In the genomic region with DNA sequence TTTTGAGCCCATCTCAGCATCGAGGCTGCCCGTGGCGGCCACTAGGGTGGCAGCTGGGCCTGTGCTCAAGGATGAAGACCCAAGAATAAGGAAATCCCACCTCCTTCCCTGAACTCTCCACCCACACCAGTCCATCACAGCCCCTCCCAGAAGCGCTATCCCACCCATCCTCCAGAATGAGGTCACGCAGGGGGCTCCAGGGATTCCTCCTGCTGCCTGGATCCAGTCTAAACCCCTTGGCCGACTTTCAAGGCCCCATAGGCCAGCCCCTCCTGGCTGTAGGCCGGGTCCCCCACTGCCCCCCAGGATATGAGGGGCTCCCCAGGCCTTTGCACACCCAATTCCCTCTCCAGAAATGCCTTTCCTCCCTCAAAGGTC, we compare ENCODE assay signal across 14 cellular contexts. TPM values are rescaled to one million over a fixed set of nuclear protein-coding genes. Genes with fewer than 3 reads are reported as not detected.
DNase-seq lines count a peak whose midpoint lies in the region; ATAC-seq and TF ChIP-seq lines count a peak whose summit lies in the region.
"Had no signal": no experiment of that assay in that cellular context is flagged by ENCODE, and none has a peak within 500 bp of the region (broad histone marks: within the 10 kb centered on the region; RNA-seq: fewer than 3 reads in every experiment).

No MANE protein-coding gene starts in this region.

- no peaks in the 10 kb centered on the region for H3K9me3 ChIP-seq in cardiac muscle cell (ENCODE audit: low read depth)
- H3K9me3 ChIP-seq in uterus: no peaks in the 10 kb centered on the region
- H3K9me3 ChIP-seq: pancreas had no signal

- no peaks in the 10 kb centered on the region for H3K9me3 Mint-ChIP-seq in activated CD8-positive, alpha-beta T cell treated with anti-CD3 and anti-CD28 coated beads, Interleukin-2, amount 10 ng/mL, durations not matched to agents 7 days and 5 days (ENCODE audit: insufficient read depth)
- H3K9me3 Mint-ChIP-seq in activated CD8-positive, alpha-beta T cell treated with anti-CD3 and anti-CD28 coated beads for 36 hours: no peaks in the 10 kb centered on the region
- no peaks in the 10 kb centered on the region for H3K9me3 Mint-ChIP-seq in osteocyte (ENCODE audit: unreplicated experiment)
- H3K9me3 Mint-ChIP-seq: activated naive CD4-positive, alpha-beta T cell treated with anti-CD3 and anti-CD28 coated beads, Interleukin-2, amount 10 ng/mL, durations not matched to agents 7 days and 5 days had no signal

- H3K27me3 ChIP-seq in cardiac muscle cell: no peaks in the 10 kb centered on the region
- H3K27me3 ChIP-seq in uterus: no peaks in the 10 kb centered on the region
- H3K27me3 ChIP-seq: pancreas had no signal

- H3K4me1 Mint-ChIP-seq in activated CD8-positive, alpha-beta T cell treated with anti-CD3 and anti-CD28 coated beads, Interleukin-2, amount 10 ng/mL, durations not matched to agents 7 days and 5 days (ENCODE audit: low read depth): peaks cover 52% of the 10 kb centered on the region
- peaks cover 49% of the 10 kb centered on the region for H3K4me1 Mint-ChIP-seq in activated CD8-positive, alpha-beta T cell treated with anti-CD3 and anti-CD28 coated beads for 36 hours (ENCODE audit: low read depth)
- H3K4me1 Mint-ChIP-seq in osteocyte (ENCODE audit: unreplicated experiment): peaks cover 56% of the 10 kb centered on the region

- no peaks in the 10 kb centered on the region for H3K36me3 Mint-ChIP-seq in activated CD8-positive, alpha-beta T cell treated with anti-CD3 and anti-CD28 coated beads, Interleukin-2, amount 10 ng/mL, durations not matched to agents 7 days and 5 days (ENCODE audit: low read depth)
- peaks cover 2% of the 10 kb centered on the region for H3K36me3 Mint-ChIP-seq in activated CD8-positive, alpha-beta T cell treated with anti-CD3 and anti-CD28 coated beads for 36 hours (ENCODE audit: low read depth)
- no peaks in the 10 kb centered on the region for H3K36me3 Mint-ChIP-seq in osteocyte (ENCODE audit: unreplicated experiment)
- H3K36me3 Mint-ChIP-seq: activated naive CD4-positive, alpha-beta T cell treated with anti-CD3 and anti-CD28 coated beads, Interleukin-2, amount 10 ng/mL, durations not matched to agents 7 days and 5 days had no signal

- H3K4me1 ChIP-seq in cardiac muscle cell (ENCODE audit: low read depth) (peaks cover 22% of the 10 kb centered on the region), uterus (peaks cover 34 to 56% of the 10 kb centered on the region in 2 donors)
- H3K4me1 ChIP-seq: pancreas had no signal

- no peak overlapping the region for H3K4me3 Mint-ChIP-seq in activated CD8-positive, alpha-beta T cell treated with anti-CD3 and anti-CD28 coated beads, Interleukin-2, amount 10 ng/mL, durations not matched to agents 7 days and 5 days
- no peak overlapping the region for H3K4me3 Mint-ChIP-seq in activated CD8-positive, alpha-beta T cell treated with anti-CD3 and anti-CD28 coated beads for 36 hours
- H3K4me3 Mint-ChIP-seq in osteocyte (ENCODE audit: unreplicated experiment): no peak overlapping the region
- H3K4me3 Mint-ChIP-seq: activated naive CD4-positive, alpha-beta T cell treated with anti-CD3 and anti-CD28 coated beads, Interleukin-2, amount 10 ng/mL, durations not matched to agents 7 days and 5 days had no signal

- no peak for DNase-seq in activated CD8-positive, alpha-beta T cell treated with anti-CD3 and anti-CD28 coated beads, Interleukin-2, amount 10 ng/mL, durations not matched to agents 7 days and 5 days
- no peak for DNase-seq in activated CD8-positive, alpha-beta T cell treated with anti-CD3 and anti-CD28 coated beads for 36 hours
- DNase-seq in cardiac muscle cell (ENCODE audit: low read depth in 1 of 2, low spot score in 1 of 2): no peak
- no peak for DNase-seq in osteocyte (ENCODE audit: extremely low spot score, unreplicated experiment)
- peak; percentile 59 to 70 for DNase-seq in uterus
- DNase-seq in RKO (ENCODE audit: low spot score): no peak
- DNase-seq: activated CD4-positive, alpha-beta T cell treated with anti-CD3 and anti-CD28 coated beads, Interleukin-2, amount 50 U/mL, for 4 hours; stimulated activated CD4-positive, alpha-beta T cell treated with anti-CD3 and anti-CD28 coated beads, Interleukin-4, amount 100 ng/mL, for 1 hour had no signal

- H3K4me3 ChIP-seq in cardiac muscle cell (no peak overlapping the region), uterus (no peak overlapping the region)
- H3K4me3 ChIP-seq: pancreas had no signal

- H3K27me3 Mint-ChIP-seq in activated CD8-positive, alpha-beta T cell treated with anti-CD3 and anti-CD28 coated beads, Interleukin-2, amount 10 ng/mL, durations not matched to agents 7 days and 5 days (ENCODE audit: low read depth): peaks cover 2% of the 10 kb centered on the region
- no peaks in the 10 kb centered on the region for H3K27me3 Mint-ChIP-seq in activated CD8-positive, alpha-beta T cell treated with anti-CD3 and anti-CD28 coated beads for 36 hours
- H3K27me3 Mint-ChIP-seq in osteocyte (ENCODE audit: unreplicated experiment): no peaks in the 10 kb centered on the region

- no peak for ATAC-seq in activated CD8-positive, alpha-beta T cell treated with anti-CD3 and anti-CD28 coated beads, Interleukin-2, amount 10 ng/mL, durations not matched to agents 7 days and 5 days
- no peak for ATAC-seq in activated CD8-positive, alpha-beta T cell treated with anti-CD3 and anti-CD28 coated beads for 36 hours
- ATAC-seq in GM19395 (IDR thresholded peaks at IDR 0.05; ENCODE audit: unreplicated experiment) (no peak), GM21447 (IDR thresholded peaks at IDR 0.05; ENCODE audit: unreplicated experiment) (no peak)

- H3K36me3 ChIP-seq in cardiac muscle cell (no peaks in the 10 kb centered on the region), uterus (no peaks in the 10 kb centered on the region)
- H3K36me3 ChIP-seq: pancreas had no signal

- no peak for TF ChIP-seq POLR2A in uterus (IDR thresholded peaks at IDR 0.05)

- CTCF ChIA-PET in activated CD8-positive, alpha-beta T cell treated with anti-CD3 and anti-CD28 coated beads, Interleukin-2, amount 10 ng/mL, durations not matched to agents 7 days and 5 days (lab: Charles Lee): interaction anchor here (2.7 to 4.1 kb wide), 3 partner anchors 25 to 161 kb away, joined by 9 to 29 read pairs (median 15); no protein-coding TSS in a partner anchor
- CTCF ChIA-PET in activated CD8-positive, alpha-beta T cell treated with anti-CD3 and anti-CD28 coated beads for 36 hours (lab: Charles Lee): interaction anchor here (0.7 to 4.6 kb wide), 6 partner anchors 20 to 161 kb away, joined by 3 to 34 read pairs (median 4); no protein-coding TSS in a partner anchor

- H3K27ac Mint-ChIP-seq in activated CD8-positive, alpha-beta T cell treated with anti-CD3 and anti-CD28 coated beads, Interleukin-2, amount 10 ng/mL, durations not matched to agents 7 days and 5 days: peak overlapping the region; percentile 40
- no peak overlapping the region for H3K27ac Mint-ChIP-seq in activated CD8-positive, alpha-beta T cell treated with anti-CD3 and anti-CD28 coated beads for 36 hours
- peak overlapping the region; percentile 84 for H3K27ac Mint-ChIP-seq in osteocyte (ENCODE audit: unreplicated experiment)

- H3K27ac ChIP-seq in cardiac muscle cell (peak overlapping the region; percentile 19), uterus (peak overlapping the region; percentile 81 to 84)
- H3K27ac ChIP-seq: pancreas had no signal

- POLR2A ChIA-PET in activated CD8-positive, alpha-beta T cell treated with anti-CD3 and anti-CD28 coated beads, Interleukin-2, amount 10 ng/mL, durations not matched to agents 7 days and 5 days (lab: Charles Lee): interaction anchor here (1.7 kb wide), 1 partner anchor 442 kb away, joined by 3 read pairs; no protein-coding TSS in a partner anchor
- POLR2A ChIA-PET in activated CD8-positive, alpha-beta T cell treated with anti-CD3 and anti-CD28 coated beads for 36 hours (lab: Charles Lee): interaction anchor here (1.0 kb wide), 1 partner anchor 166 kb away, joined by 3 read pairs; no protein-coding TSS in a partner anchor

- intact Hi-C loops in activated CD8-positive, alpha-beta T cell treated with anti-CD3 and anti-CD28 coated beads for 36 hours (cut with micrococcal nuclease): no loop called here
- intact Hi-C loops in uterus (cut with DNase I; ENCODE audit: low total_unique reads): no loop called here

- no peak for TF ChIP-seq CTCF in activated CD8-positive, alpha-beta T cell treated with anti-CD3 and anti-CD28 coated beads for 36 hours (IDR thresholded peaks at IDR 0.05)
- TF ChIP-seq CTCF in cardiac muscle cell (IDR thresholded peaks at IDR 0.05; ENCODE audit: low read depth, low read length) (no peak), osteocyte (IDR thresholded peaks at IDR 0.05) (no peak), uterus (IDR thresholded peaks at IDR 0.05) (no peak)

RNA-seq across cellular contexts. Expression of gene SCGB1A1, which starts 19.0 kb away (rescaled TPM):
- not detected for total RNA-seq in activated CD8-positive, alpha-beta T cell treated with anti-CD3 and anti-CD28 coated beads, Interleukin-2, amount 10 ng/mL, durations not matched to agents 7 days and 5 days
- not detected for total RNA-seq in activated CD8-positive, alpha-beta T cell treated with anti-CD3 and anti-CD28 coated beads for 36 hours
- not detected in 2 replicates for total RNA-seq in cardiac muscle cell
- not detected in 2 replicates for polyA plus RNA-seq in cardiac muscle cell
- not detected in 2 replicates for total RNA-seq in osteocyte
- total RNA-seq in uterus: not detected
- total RNA-seq: A172, OCI-LY7 had no signal

Comparison
In these comparisons a context has a peak if more than half of its experiments do, and no peak if none do; other contexts are left out.
1. DNase-seq: peak in uterus (2 of 2); none in activated CD8-positive, alpha-beta T cell treated with anti-CD3 and anti-CD28 coated beads, Interleukin-2, amount 10 ng/mL, durations not matched to agents 7 days and 5 days (single experiment), activated CD8-positive, alpha-beta T cell treated with anti-CD3 and anti-CD28 coated beads for 36 hours (single experiment), cardiac muscle cell (0 of 2), osteocyte (single experiment) and RKO (single experiment).